Comparison of ENCODE assay signal across 1 cellular context in genomic region chr6:158043586-158044524, GRCh38.
A peak's percentile ranks its signal among the peaks of the same experiment; 100 is the strongest.
TF ChIP-seq lines count a peak whose summit lies in the region.

No MANE protein-coding gene starts in this region.

TF ChIP-seq in K562, 482 proteins besides CTCF, POLR2A, EP300 and RAD21 (continued from another document):
- TF ChIP-seq, protein P1, sequence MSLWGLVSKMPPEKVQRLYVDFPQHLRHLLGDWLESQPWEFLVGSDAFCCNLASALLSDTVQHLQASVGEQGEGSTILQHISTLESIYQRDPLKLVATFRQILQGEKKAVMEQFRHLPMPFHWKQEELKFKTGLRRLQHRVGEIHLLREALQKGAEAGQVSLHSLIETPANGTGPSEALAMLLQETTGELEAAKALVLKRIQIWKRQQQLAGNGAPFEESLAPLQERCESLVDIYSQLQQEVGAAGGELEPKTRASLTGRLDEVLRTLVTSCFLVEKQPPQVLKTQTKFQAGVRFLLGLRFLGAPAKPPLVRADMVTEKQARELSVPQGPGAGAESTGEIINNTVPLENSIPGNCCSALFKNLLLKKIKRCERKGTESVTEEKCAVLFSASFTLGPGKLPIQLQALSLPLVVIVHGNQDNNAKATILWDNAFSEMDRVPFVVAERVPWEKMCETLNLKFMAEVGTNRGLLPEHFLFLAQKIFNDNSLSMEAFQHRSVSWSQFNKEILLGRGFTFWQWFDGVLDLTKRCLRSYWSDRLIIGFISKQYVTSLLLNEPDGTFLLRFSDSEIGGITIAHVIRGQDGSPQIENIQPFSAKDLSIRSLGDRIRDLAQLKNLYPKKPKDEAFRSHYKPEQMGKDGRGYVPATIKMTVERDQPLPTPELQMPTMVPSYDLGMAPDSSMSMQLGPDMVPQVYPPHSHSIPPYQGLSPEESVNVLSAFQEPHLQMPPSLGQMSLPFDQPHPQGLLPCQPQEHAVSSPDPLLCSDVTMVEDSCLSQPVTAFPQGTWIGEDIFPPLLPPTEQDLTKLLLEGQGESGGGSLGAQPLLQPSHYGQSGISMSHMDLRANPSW (CRISPR knock-in tag; IDR thresholded peaks at IDR 0.05) = no peak
- TF ChIP-seq POLR2B (IDR thresholded peaks at IDR 0.05; ENCODE audit: low read depth, partially characterized antibody) (no peak), NCOA1 (IDR thresholded peaks at IDR 0.05; ENCODE audit: low read depth) (no peak), SMARCA5 (IDR thresholded peaks at IDR 0.05) (no peak), GATAD2B (IDR thresholded peaks at IDR 0.05; ENCODE audit: borderline replicate concordance) (no peak), POLR3A (IDR thresholded peaks at IDR 0.05; ENCODE audit: borderline replicate concordance, extremely low read depth, insufficient read depth, insufficient read length) (no peak), KDM4B (IDR thresholded peaks at IDR 0.05; ENCODE audit: borderline replicate concordance in 2 of 2, low read depth in 1 of 2) (no peak), SRF (CRISPR knock-in tag; IDR thresholded peaks at IDR 0.05) (no peak), RBM17 (IDR thresholded peaks at IDR 0.05; ENCODE audit: borderline replicate concordance, low read depth, low read length) (no peak), BRCA1 (IDR thresholded peaks at IDR 0.05) (no peak), BRCA1 (CRISPR knock-in tag; IDR thresholded peaks at IDR 0.05) (0 out of 2 replicates have a peak, but pooled peaks have one; percentile 72), E4F1 (CRISPR knock-in tag; IDR thresholded peaks at IDR 0.05; ENCODE audit: borderline replicate concordance) (no peak), MECOM (CRISPR knock-in tag; IDR thresholded peaks at IDR 0.05) (no peak), WHSC1 (IDR thresholded peaks at IDR 0.05; ENCODE audit: low read length) (peak; percentile 62), NFATC3 (IDR thresholded peaks at IDR 0.05) (no peak), FOXK2 (conservative IDR thresholded peaks at IDR 0.05 in 1 of 2, IDR thresholded peaks at IDR 0.05 in 1 of 2; ENCODE audit: low read depth in 2 of 2) (no peak), FOXA1 (IDR thresholded peaks at IDR 0.05; ENCODE audit: borderline replicate concordance) (no peak)
- TF ChIP-seq, protein P2, sequence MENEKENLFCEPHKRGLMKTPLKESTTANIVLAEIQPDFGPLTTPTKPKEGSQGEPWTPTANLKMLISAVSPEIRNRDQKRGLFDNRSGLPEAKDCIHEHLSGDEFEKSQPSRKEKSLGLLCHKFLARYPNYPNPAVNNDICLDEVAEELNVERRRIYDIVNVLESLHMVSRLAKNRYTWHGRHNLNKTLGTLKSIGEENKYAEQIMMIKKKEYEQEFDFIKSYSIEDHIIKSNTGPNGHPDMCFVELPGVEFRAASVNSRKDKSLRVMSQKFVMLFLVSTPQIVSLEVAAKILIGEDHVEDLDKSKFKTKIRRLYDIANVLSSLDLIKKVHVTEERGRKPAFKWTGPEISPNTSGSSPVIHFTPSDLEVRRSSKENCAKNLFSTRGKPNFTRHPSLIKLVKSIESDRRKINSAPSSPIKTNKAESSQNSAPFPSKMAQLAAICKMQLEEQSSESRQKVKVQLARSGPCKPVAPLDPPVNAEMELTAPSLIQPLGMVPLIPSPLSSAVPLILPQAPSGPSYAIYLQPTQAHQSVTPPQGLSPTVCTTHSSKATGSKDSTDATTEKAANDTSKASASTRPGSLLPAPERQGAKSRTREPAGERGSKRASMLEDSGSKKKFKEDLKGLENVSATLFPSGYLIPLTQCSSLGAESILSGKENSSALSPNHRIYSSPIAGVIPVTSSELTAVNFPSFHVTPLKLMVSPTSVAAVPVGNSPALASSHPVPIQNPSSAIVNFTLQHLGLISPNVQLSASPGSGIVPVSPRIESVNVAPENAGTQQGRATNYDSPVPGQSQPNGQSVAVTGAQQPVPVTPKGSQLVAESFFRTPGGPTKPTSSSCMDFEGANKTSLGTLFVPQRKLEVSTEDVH (IDR thresholded peaks at IDR 0.05; ENCODE audit: low read depth, partially characterized antibody) = no peak
- TF ChIP-seq, protein P3, sequence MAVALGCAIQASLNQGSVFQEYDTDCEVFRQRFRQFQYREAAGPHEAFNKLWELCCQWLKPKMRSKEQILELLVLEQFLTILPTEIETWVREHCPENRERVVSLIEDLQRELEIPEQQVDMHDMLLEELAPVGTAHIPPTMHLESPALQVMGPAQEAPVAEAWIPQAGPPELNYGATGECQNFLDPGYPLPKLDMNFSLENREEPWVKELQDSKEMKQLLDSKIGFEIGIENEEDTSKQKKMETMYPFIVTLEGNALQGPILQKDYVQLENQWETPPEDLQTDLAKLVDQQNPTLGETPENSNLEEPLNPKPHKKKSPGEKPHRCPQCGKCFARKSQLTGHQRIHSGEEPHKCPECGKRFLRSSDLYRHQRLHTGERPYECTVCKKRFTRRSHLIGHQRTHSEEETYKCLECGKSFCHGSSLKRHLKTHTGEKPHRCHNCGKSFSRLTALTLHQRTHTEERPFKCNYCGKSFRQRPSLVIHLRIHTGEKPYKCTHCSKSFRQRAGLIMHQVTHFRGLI (CRISPR knock-in tag; IDR thresholded peaks at IDR 0.05) = no peak
